In genomic region chr4:168677879-168678278, GRCh38 we compare ENCODE assay signal across 18 cellular contexts.
DNase-seq lines count a peak whose midpoint lies in the region; ATAC-seq and TF ChIP-seq lines count a peak whose summit lies in the region.
"Had no signal": no experiment of that assay in that cellular context is flagged by ENCODE, and none has a peak within 500 bp of the region (broad histone marks: within the 10 kb centered on the region; RNA-seq: fewer than 3 reads in every experiment).

No MANE protein-coding gene starts in this region.

- H3K9ac ChIP-seq in neural progenitor cell (no peak overlapping the region), smooth muscle cell (ENCODE audit: low read depth) (no peak overlapping the region)

- H3K4me2 ChIP-seq in neural progenitor cell (no peak overlapping the region), smooth muscle cell (no peak overlapping the region)

- H3K79me2 ChIP-seq in neural progenitor cell (ENCODE audit: low read depth) (no peaks in the 10 kb centered on the region), smooth muscle cell (ENCODE audit: low read depth) (peaks cover 64% of the 10 kb centered on the region)

- ATAC-seq in left ventricle myocardium superior: peak; percentile 26
- no peak for ATAC-seq in heart right ventricle
- ATAC-seq in activated CD4-positive, CD25-positive, alpha-beta regulatory T cell treated with anti-CD3 and anti-CD28 coated beads, Interleukin-2, amount 50 U/mL, for 24 hours: no peak
- ATAC-seq in GM18861 (IDR thresholded peaks at IDR 0.05; ENCODE audit: unreplicated experiment): no peak

- H3K36me3 Mint-ChIP-seq in chondrocyte (ENCODE audit: low read depth): peaks cover 38% of the 10 kb centered on the region
- H3K36me3 Mint-ChIP-seq in neural progenitor cell: peaks cover 22% of the 10 kb centered on the region
- H3K36me3 Mint-ChIP-seq: CD14-positive monocyte had no signal

- TF ChIP-seq CTCF in heart right ventricle (IDR thresholded peaks at IDR 0.05) (no peak), chondrocyte (IDR thresholded peaks at IDR 0.05) (no peak), neural progenitor cell (IDR thresholded peaks at IDR 0.05) (no peak), smooth muscle cell (IDR thresholded peaks at IDR 0.05; ENCODE audit: borderline replicate concordance, insufficient read depth, poor library complexity, severe bottlenecking) (no peak)

- DNase-seq in left ventricle myocardium superior (no peak), heart right ventricle (no peak), chondrocyte (ENCODE audit: low spot score) (no peak), neural progenitor cell (ENCODE audit: low spot score) (no peak), smooth muscle cell (lab: John Stamatoyannopoulos, UW; ENCODE audit: unreplicated experiment) (no peak), ureter (ENCODE audit: low spot score) (no peak)
- DNase-seq: EL, GF-D8, H7, Karpas-422, MV-4-11, NCI-H446 treated with DMSO at 0.1 percent for 48 hours, NCI-H526 treated with DMSO at 0.1 percent for 48 hours had no signal

- H3K4me3 Mint-ChIP-seq in chondrocyte (ENCODE audit: unreplicated experiment) (no peak overlapping the region), neural progenitor cell (no peak overlapping the region)
- H3K4me3 Mint-ChIP-seq: B cell, CD14-positive monocyte, IgD-negative memory B cell had no signal

- no peak overlapping the region for H3K4me3 ChIP-seq in heart right ventricle
- H3K4me3 ChIP-seq in neural progenitor cell: no peak overlapping the region
- H3K4me3 ChIP-seq in smooth muscle cell: no peak overlapping the region

- peak overlapping the region; percentile 81 for H3K27ac Mint-ChIP-seq in chondrocyte (ENCODE audit: unreplicated experiment)
- peak overlapping the region; percentile 13 for H3K27ac Mint-ChIP-seq in neural progenitor cell
- H3K27ac Mint-ChIP-seq: B cell, IgD-negative memory B cell had no signal

- H3F3A ChIP-seq in neural progenitor cell (ENCODE audit: low read depth) (no peaks in the 10 kb centered on the region), smooth muscle cell (ENCODE audit: low read depth) (peaks cover 40% of the 10 kb centered on the region)

- WGBS in heart right ventricle, 2 donors: 89 to 92% methylated on average over 11 of the region's 11 CpGs
- 86% methylated on average over 11 of the region's 11 CpGs for WGBS in smooth muscle cell (ENCODE audit: low lambda C conversion rate)

- peaks cover 48% of the 10 kb centered on the region for H3K4me1 Mint-ChIP-seq in chondrocyte (ENCODE audit: low read depth)
- H3K4me1 Mint-ChIP-seq in neural progenitor cell: peaks cover 10% of the 10 kb centered on the region
- H3K4me1 Mint-ChIP-seq: B cell, CD14-positive monocyte had no signal

- H3K27ac ChIP-seq in heart right ventricle (peak overlapping the region in 1 of 10 donors; percentile 41), neural progenitor cell (no peak overlapping the region), smooth muscle cell (ENCODE audit: low read depth) (peak overlapping the region; percentile 34)

- H3K27me3 Mint-ChIP-seq in chondrocyte (ENCODE audit: low read depth): no peaks in the 10 kb centered on the region
- H3K27me3 Mint-ChIP-seq in neural progenitor cell (ENCODE audit: insufficient read depth, low read depth): peaks cover 2% of the 10 kb centered on the region

- H3K27me3 ChIP-seq in heart right ventricle (no peaks in the 10 kb centered on the region), neural progenitor cell (no peaks in the 10 kb centered on the region), smooth muscle cell (ENCODE audit: low read depth) (no peaks in the 10 kb centered on the region)

- H3K9me3 Mint-ChIP-seq in chondrocyte (ENCODE audit: low read depth) (no peaks in the 10 kb centered on the region), neural progenitor cell (no peaks in the 10 kb centered on the region)

- H4K20me1 ChIP-seq in neural progenitor cell (ENCODE audit: low read depth) (no peaks in the 10 kb centered on the region), smooth muscle cell (ENCODE audit: low read depth) (no peaks in the 10 kb centered on the region)

- no peaks in the 10 kb centered on the region for H3K9me3 ChIP-seq in heart right ventricle
- no peaks in the 10 kb centered on the region for H3K9me3 ChIP-seq in neural progenitor cell (ENCODE audit: low read depth)
- H3K9me3 ChIP-seq in smooth muscle cell (replicated peaks; ENCODE audit: low read depth): no peaks in the 10 kb centered on the region

- H3K36me3 ChIP-seq in heart right ventricle (peaks cover 0 to 44% (median 4%) of the 10 kb centered on the region in 9 donors), neural progenitor cell (no peaks in the 10 kb centered on the region), smooth muscle cell (ENCODE audit: low read depth) (peaks cover 13% of the 10 kb centered on the region)

- H3K4me1 ChIP-seq in heart right ventricle (peaks cover 0 to 11% (median 0%) of the 10 kb centered on the region in 9 donors), neural progenitor cell (peaks cover 10% of the 10 kb centered on the region), smooth muscle cell (ENCODE audit: low read depth) (peaks cover 8% of the 10 kb centered on the region)

- no peak overlapping the region for H2AFZ ChIP-seq in neural progenitor cell (replicated peaks)
- no peak overlapping the region for H2AFZ ChIP-seq in smooth muscle cell (ENCODE audit: low read depth)

- intact Hi-C loops in left ventricle myocardium superior (cut with micrococcal nuclease) (loop anchor here (10.0 kb wide), 1 partner anchor 383 kb away; no protein-coding TSS in a partner anchor), heart right ventricle (cut with DNase I) (no loop called here)
